12 cellular contexts compared by ENCODE assay signal in genomic region chr10:114195079-114195478, GRCh38. TPM values are rescaled to one million over a fixed set of nuclear protein-coding genes. Genes with fewer than 3 reads are reported as not detected.
A peak's percentile ranks its signal among the peaks of the same experiment; 100 is the strongest.
DNase-seq lines count a peak whose midpoint lies in the region; ATAC-seq and FAIRE-seq lines count a peak whose summit lies in the region.
"Had no signal": no experiment of that assay in that cellular context is flagged by ENCODE, and none has a peak within 500 bp of the region (broad histone marks: within the 10 kb centered on the region; RNA-seq: fewer than 3 reads in every experiment).

No MANE protein-coding gene starts in this region.

- no peak for FAIRE-seq in small intestine (lab: Jason Lieb, UNC)

- H3K4me3 ChIP-seq in small intestine (ENCODE audit: low read depth in 1 of 2, low read length in 2 of 2): no peak overlapping the region

- H3K9me3 ChIP-seq in small intestine (ENCODE audit: control insufficient read depth, low read depth): no peaks in the 10 kb centered on the region

- H3K27ac ChIP-seq in small intestine (ENCODE audit: low read depth in 1 of 2, low read length in 1 of 2): no peak overlapping the region

- H3K36me3 ChIP-seq in small intestine (ENCODE audit: control insufficient read depth in 2 of 2, insufficient read depth in 2 of 2, low read length in 2 of 2): no peaks in the 10 kb centered on the region

- H3K4me1 ChIP-seq in small intestine (ENCODE audit: control insufficient read depth in 2 of 2, insufficient read depth in 1 of 2, low read depth in 1 of 2, low read length in 1 of 2): no peaks in the 10 kb centered on the region

- WGBS in small intestine, 3 donors: 61 to 72% (median 67%) methylated on average over 2 of the region's 2 CpGs

- DNase-seq in M059J (ENCODE audit: low read depth): peak; percentile 46
- no peak for DNase-seq in small intestine
- DNase-seq in DMS79 treated with DMSO at 0.1 percent for 48 hours (lab: John Stamatoyannopoulos, UW): no peak
- DNase-seq in stimulated activated CD4-positive, alpha-beta T cell treated with anti-CD3 and anti-CD28 coated beads, Interleukin-2, amount 100 ng/mL, for 48 hours: no peak
- no peak for DNase-seq in stimulated activated CD4-positive, alpha-beta T cell treated with anti-CD3 and anti-CD28 coated beads, Interleukin-15, amount 100 ng/mL, for 24 hours
- DNase-seq: activated CD4-positive, CD25-positive, alpha-beta regulatory T cell treated with anti-CD3 and anti-CD28 coated beads, Interleukin-2, amount 50 U/mL, for 72 hours; activated naive CD4-positive, alpha-beta T cell treated with anti-CD3 and anti-CD28 coated beads, Interleukin-2, amount 50 U/mL, for 16 hours; dermis blood vessel endothelial cell had no signal

- no peaks in the 10 kb centered on the region for H3K27me3 ChIP-seq in small intestine (ENCODE audit: control insufficient read depth in 2 of 2, insufficient read depth in 2 of 2, low read length in 2 of 2)

- ATAC-seq in GM18498 (IDR thresholded peaks at IDR 0.05; ENCODE audit: unreplicated experiment): peak; percentile 92
- peak; percentile 65 for ATAC-seq in GM19468 (IDR thresholded peaks at IDR 0.05; ENCODE audit: extremely low read depth, unreplicated experiment)
- ATAC-seq in HG03045 (IDR thresholded peaks at IDR 0.05; ENCODE audit: unreplicated experiment): peak; percentile 62

RNA-seq across cellular contexts. Expression of gene TDRD1, which starts 15.9 kb away (rescaled TPM):
- not detected in 2 replicates for total RNA-seq in M059J (2014; rRNA removed; shearing (Covaris generic))
- polyA plus RNA-seq in small intestine: under 1 TPM in 1 of 3 donors, not detected in 2; 0.10 TPM

RNA-seq across cellular contexts. Expression of gene CCDC186, which starts 21.1 kb away (rescaled TPM):
- total RNA-seq in M059J (2014; rRNA removed; shearing (Covaris generic)): 7.8 and 9.1 TPM in 2 replicates
- polyA plus RNA-seq in small intestine: 10 to 100 TPM in 2 of 3 donors, 1 to 10 TPM in 1; 7.2 to 13.0 (median 11.1) TPM

RNA-seq across cellular contexts. Expression of gene VWA2, which starts 44.0 kb away (rescaled TPM):
- total RNA-seq in M059J (2014; rRNA removed; shearing (Covaris generic)): not detected in 2 replicates
- 1 to 10 TPM in 1 of 3 donors, not detected in 2; 3.0 TPM for polyA plus RNA-seq in small intestine
- total RNA-seq: dermis blood vessel endothelial cell, glomerular endothelial cell had no signal
